ENCODE assay signal across 1 cellular context in the genomic region with DNA sequence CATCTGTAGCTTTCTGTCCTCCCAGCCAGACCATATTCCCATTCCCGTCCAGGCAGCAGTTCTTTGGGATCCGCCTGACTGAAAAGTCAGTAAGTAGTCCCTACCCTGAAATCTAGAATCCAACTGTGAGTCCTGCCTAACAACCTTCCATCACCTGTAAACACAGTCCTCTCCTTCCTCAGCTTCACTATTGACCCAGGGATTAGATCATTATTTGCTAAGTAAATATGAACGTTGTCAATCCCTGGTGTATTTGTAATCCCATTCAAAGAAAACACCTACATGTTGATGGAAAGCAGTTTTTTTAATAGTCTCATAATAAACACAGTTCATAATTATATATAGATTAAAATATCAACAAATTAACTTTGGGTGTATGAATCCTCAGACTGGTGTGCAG.
TF ChIP-seq lines count a peak whose summit lies in the region.

No MANE protein-coding gene starts in this region.

TF ChIP-seq in HepG2, 621 proteins besides CTCF, POLR2A, EP300 and RAD21 (continued from another document and continues in another):
- TF ChIP-seq, protein P1, sequence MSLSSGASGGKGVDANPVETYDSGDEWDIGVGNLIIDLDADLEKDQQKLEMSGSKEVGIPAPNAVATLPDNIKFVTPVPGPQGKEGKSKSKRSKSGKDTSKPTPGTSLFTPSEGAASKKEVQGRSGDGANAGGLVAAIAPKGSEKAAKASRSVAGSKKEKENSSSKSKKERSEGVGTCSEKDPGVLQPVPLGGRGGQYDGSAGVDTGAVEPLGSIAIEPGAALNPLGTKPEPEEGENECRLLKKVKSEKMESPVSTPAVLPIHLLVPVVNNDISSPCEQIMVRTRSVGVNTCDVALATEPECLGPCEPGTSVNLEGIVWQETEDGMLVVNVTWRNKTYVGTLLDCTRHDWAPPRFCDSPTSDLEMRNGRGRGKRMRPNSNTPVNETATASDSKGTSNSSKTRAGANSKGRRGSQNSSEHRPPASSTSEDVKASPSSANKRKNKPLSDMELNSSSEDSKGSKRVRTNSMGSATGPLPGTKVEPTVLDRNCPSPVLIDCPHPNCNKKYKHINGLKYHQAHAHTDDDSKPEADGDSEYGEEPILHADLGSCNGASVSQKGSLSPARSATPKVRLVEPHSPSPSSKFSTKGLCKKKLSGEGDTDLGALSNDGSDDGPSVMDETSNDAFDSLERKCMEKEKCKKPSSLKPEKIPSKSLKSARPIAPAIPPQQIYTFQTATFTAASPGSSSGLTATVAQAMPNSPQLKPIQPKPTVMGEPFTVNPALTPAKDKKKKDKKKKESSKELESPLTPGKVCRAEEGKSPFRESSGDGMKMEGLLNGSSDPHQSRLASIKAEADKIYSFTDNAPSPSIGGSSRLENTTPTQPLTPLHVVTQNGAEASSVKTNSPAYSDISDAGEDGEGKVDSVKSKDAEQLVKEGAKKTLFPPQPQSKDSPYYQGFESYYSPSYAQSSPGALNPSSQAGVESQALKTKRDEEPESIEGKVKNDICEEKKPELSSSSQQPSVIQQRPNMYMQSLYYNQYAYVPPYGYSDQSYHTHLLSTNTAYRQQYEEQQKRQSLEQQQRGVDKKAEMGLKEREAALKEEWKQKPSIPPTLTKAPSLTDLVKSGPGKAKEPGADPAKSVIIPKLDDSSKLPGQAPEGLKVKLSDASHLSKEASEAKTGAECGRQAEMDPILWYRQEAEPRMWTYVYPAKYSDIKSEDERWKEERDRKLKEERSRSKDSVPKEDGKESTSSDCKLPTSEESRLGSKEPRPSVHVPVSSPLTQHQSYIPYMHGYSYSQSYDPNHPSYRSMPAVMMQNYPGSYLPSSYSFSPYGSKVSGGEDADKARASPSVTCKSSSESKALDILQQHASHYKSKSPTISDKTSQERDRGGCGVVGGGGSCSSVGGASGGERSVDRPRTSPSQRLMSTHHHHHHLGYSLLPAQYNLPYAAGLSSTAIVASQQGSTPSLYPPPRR (CRISPR knock-in tag; IDR thresholded peaks at IDR 0.05; ENCODE audit: borderline replicate concordance), result peak; percentile 97
- TF ChIP-seq ZBTB3 (CRISPR knock-in tag; IDR thresholded peaks at IDR 0.05; ENCODE audit: borderline replicate concordance, low read depth) (no peak), ZNF207 (IDR thresholded peaks at IDR 0.05; ENCODE audit: borderline replicate concordance) (no peak), ZNF136 (CRISPR knock-in tag; IDR thresholded peaks at IDR 0.05; ENCODE audit: low read depth) (no peak), MAFG (CRISPR knock-in tag; IDR thresholded peaks at IDR 0.05) (no peak), RBFOX2 (IDR thresholded peaks at IDR 0.05; ENCODE audit: low read depth, low read length) (no peak), TSC22D2 (CRISPR knock-in tag; IDR thresholded peaks at IDR 0.05; ENCODE audit: borderline replicate concordance) (no peak), ZNF543 (CRISPR knock-in tag; IDR thresholded peaks at IDR 0.05) (no peak), TEAD2 (CRISPR knock-in tag; IDR thresholded peaks at IDR 0.05) (no peak), ZBTB7B (CRISPR knock-in tag; IDR thresholded peaks at IDR 0.05) (no peak), SNAPC2 (CRISPR knock-in tag; IDR thresholded peaks at IDR 0.05) (no peak), NFE2 (CRISPR knock-in tag; IDR thresholded peaks at IDR 0.05) (no peak), ZNF652 (CRISPR knock-in tag; IDR thresholded peaks at IDR 0.05; ENCODE audit: borderline replicate concordance, low read depth) (no peak; the same call in 1 of the 2 replicates), ZZZ3 (CRISPR knock-in tag; IDR thresholded peaks at IDR 0.05; ENCODE audit: borderline replicate concordance) (no peak), SCMH1 (CRISPR knock-in tag; IDR thresholded peaks at IDR 0.05; ENCODE audit: borderline replicate concordance) (no peak), POLR2G (IDR thresholded peaks at IDR 0.05; ENCODE audit: low read depth, low read length) (no peak), MBNL3 (CRISPR knock-in tag; conservative IDR thresholded peaks at IDR 0.05) (no peak), ARNT2 (CRISPR knock-in tag; IDR thresholded peaks at IDR 0.05; ENCODE audit: low read depth) (no peak), ERF (CRISPR knock-in tag; IDR thresholded peaks at IDR 0.05) (peak; percentile 37; the same call in 1 of the 2 replicates), ZNF431 (CRISPR knock-in tag; IDR thresholded peaks at IDR 0.05; ENCODE audit: borderline replicate concordance, low read depth) (no peak), PHF5A (CRISPR knock-in tag; IDR thresholded peaks at IDR 0.05; ENCODE audit: low read depth, unreplicated experiment) (no peak), MAFF (IDR thresholded peaks at IDR 0.05; ENCODE audit: low read depth, low read length) (no peak), BRD4 (CRISPR knock-in tag; IDR thresholded peaks at IDR 0.05) (no peak), MTA1 (CRISPR knock-in tag; IDR thresholded peaks at IDR 0.05; ENCODE audit: borderline replicate concordance) (no peak), CREB1 (IDR thresholded peaks at IDR 0.05) (peak; percentile 19; the same call in 1 of the 2 replicates), CREB1 (CRISPR knock-in tag; IDR thresholded peaks at IDR 0.05) (peak; percentile 56), HDAC6 (IDR thresholded peaks at IDR 0.05; ENCODE audit: low read depth, low read length) (no peak), ZNF572 (CRISPR knock-in tag; IDR thresholded peaks at IDR 0.05) (no peak), BORCS8-MEF2B (CRISPR knock-in tag; IDR thresholded peaks at IDR 0.05) (no peak), ZNF720 (CRISPR knock-in tag; IDR thresholded peaks at IDR 0.05) (no peak), CBFB (CRISPR knock-in tag; IDR thresholded peaks at IDR 0.05) (no peak)
- TF ChIP-seq, protein P2, sequence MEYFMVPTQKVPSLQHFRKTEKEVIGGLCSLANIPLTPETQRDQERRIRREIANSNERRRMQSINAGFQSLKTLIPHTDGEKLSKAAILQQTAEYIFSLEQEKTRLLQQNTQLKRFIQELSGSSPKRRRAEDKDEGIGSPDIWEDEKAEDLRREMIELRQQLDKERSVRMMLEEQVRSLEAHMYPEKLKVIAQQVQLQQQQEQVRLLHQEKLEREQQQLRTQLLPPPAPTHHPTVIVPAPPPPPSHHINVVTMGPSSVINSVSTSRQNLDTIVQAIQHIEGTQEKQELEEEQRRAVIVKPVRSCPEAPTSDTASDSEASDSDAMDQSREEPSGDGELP (IDR thresholded peaks at IDR 0.05; ENCODE audit: borderline replicate concordance, low read depth), result peak; percentile 49; the same call in 1 of the 2 replicates
- TF ChIP-seq, protein P3, sequence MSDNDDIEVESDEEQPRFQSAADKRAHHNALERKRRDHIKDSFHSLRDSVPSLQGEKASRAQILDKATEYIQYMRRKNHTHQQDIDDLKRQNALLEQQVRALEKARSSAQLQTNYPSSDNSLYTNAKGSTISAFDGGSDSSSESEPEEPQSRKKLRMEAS (IDR thresholded peaks at IDR 0.05), result 0 out of 2 replicates have a peak, but pooled peaks have one; percentile 27
- TF ChIP-seq, protein P4, sequence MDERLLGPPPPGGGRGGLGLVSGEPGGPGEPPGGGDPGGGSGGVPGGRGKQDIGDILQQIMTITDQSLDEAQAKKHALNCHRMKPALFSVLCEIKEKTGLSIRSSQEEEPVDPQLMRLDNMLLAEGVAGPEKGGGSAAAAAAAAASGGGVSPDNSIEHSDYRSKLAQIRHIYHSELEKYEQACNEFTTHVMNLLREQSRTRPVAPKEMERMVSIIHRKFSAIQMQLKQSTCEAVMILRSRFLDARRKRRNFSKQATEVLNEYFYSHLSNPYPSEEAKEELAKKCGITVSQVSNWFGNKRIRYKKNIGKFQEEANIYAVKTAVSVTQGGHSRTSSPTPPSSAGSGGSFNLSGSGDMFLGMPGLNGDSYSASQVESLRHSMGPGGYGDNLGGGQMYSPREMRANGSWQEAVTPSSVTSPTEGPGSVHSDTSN (CRISPR knock-in tag; IDR thresholded peaks at IDR 0.05), result no peak
- TF ChIP-seq, protein P5, sequence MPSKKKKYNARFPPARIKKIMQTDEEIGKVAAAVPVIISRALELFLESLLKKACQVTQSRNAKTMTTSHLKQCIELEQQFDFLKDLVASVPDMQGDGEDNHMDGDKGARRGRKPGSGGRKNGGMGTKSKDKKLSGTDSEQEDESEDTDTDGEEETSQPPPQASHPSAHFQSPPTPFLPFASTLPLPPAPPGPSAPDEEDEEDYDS (CRISPR knock-in tag; IDR thresholded peaks at IDR 0.05), result peak; percentile 12; the same call in 1 of the 2 replicates
- TF ChIP-seq, protein P6, sequence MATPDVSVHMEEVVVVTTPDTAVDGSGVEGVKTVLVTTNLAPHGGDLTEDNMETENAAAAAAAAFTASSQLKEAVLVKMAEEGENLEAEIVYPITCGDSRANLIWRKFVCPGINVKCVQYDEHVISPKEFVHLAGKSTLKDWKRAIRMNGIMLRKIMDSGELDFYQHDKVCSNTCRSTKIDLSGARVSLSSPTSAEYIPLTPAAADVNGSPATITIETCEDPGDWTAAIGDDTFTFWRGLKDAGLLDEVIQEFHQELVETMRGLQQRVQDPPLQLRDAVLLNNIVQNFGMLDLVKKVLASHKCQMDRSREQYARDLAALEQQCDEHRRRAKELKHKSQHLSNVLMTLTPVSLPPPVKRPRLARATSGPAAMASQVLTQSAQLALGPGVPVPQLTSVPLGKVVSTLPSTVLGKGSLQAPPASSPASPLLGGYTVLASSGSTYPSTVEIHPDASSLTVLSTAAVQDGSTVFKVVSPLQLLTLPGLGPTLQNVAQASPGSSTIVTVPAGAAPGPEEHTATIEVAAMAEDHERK (CRISPR knock-in tag; IDR thresholded peaks at IDR 0.05; ENCODE audit: low read depth), result no peak
- TF ChIP-seq, protein P7, sequence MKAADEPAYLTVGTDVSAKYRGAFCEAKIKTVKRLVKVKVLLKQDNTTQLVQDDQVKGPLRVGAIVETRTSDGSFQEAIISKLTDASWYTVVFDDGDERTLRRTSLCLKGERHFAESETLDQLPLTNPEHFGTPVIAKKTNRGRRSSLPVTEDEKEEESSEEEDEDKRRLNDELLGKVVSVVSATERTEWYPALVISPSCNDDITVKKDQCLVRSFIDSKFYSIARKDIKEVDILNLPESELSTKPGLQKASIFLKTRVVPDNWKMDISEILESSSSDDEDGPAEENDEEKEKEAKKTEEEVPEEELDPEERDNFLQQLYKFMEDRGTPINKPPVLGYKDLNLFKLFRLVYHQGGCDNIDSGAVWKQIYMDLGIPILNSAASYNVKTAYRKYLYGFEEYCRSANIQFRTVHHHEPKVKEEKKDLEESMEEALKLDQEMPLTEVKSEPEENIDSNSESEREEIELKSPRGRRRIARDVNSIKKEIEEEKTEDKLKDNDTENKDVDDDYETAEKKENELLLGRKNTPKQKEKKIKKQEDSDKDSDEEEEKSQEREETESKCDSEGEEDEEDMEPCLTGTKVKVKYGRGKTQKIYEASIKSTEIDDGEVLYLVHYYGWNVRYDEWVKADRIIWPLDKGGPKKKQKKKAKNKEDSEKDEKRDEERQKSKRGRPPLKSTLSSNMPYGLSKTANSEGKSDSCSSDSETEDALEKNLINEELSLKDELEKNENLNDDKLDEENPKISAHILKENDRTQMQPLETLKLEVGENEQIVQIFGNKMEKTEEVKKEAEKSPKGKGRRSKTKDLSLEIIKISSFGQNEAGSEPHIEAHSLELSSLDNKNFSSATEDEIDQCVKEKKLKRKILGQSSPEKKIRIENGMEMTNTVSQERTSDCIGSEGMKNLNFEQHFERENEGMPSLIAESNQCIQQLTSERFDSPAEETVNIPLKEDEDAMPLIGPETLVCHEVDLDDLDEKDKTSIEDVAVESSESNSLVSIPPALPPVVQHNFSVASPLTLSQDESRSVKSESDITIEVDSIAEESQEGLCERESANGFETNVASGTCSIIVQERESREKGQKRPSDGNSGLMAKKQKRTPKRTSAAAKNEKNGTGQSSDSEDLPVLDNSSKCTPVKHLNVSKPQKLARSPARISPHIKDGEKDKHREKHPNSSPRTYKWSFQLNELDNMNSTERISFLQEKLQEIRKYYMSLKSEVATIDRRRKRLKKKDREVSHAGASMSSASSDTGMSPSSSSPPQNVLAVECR (CRISPR knock-in tag; IDR thresholded peaks at IDR 0.05; ENCODE audit: borderline replicate concordance), result no peak
- TF ChIP-seq, protein P8, sequence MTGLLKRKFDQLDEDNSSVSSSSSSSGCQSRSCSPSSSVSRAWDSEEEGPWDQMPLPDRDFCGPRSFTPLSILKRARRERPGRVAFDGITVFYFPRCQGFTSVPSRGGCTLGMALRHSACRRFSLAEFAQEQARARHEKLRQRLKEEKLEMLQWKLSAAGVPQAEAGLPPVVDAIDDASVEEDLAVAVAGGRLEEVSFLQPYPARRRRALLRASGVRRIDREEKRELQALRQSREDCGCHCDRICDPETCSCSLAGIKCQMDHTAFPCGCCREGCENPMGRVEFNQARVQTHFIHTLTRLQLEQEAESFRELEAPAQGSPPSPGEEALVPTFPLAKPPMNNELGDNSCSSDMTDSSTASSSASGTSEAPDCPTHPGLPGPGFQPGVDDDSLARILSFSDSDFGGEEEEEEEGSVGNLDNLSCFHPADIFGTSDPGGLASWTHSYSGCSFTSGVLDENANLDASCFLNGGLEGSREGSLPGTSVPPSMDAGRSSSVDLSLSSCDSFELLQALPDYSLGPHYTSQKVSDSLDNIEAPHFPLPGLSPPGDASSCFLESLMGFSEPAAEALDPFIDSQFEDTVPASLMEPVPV (CRISPR knock-in tag; IDR thresholded peaks at IDR 0.05), result no peak
- TF ChIP-seq, protein P9, sequence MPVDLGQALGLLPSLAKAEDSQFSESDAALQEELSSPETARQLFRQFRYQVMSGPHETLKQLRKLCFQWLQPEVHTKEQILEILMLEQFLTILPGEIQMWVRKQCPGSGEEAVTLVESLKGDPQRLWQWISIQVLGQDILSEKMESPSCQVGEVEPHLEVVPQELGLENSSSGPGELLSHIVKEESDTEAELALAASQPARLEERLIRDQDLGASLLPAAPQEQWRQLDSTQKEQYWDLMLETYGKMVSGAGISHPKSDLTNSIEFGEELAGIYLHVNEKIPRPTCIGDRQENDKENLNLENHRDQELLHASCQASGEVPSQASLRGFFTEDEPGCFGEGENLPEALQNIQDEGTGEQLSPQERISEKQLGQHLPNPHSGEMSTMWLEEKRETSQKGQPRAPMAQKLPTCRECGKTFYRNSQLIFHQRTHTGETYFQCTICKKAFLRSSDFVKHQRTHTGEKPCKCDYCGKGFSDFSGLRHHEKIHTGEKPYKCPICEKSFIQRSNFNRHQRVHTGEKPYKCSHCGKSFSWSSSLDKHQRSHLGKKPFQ (CRISPR knock-in tag; IDR thresholded peaks at IDR 0.05; ENCODE audit: insufficient replicate concordance), result no peak
- TF ChIP-seq, protein P10, sequence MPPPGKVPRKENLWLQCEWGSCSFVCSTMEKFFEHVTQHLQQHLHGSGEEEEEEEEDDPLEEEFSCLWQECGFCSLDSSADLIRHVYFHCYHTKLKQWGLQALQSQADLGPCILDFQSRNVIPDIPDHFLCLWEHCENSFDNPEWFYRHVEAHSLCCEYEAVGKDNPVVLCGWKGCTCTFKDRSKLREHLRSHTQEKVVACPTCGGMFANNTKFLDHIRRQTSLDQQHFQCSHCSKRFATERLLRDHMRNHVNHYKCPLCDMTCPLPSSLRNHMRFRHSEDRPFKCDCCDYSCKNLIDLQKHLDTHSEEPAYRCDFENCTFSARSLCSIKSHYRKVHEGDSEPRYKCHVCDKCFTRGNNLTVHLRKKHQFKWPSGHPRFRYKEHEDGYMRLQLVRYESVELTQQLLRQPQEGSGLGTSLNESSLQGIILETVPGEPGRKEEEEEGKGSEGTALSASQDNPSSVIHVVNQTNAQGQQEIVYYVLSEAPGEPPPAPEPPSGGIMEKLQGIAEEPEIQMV (CRISPR knock-in tag; IDR thresholded peaks at IDR 0.05; ENCODE audit: low read depth), result no peak
